ENCODE assay signal across 21 cellular contexts in the genomic region with DNA sequence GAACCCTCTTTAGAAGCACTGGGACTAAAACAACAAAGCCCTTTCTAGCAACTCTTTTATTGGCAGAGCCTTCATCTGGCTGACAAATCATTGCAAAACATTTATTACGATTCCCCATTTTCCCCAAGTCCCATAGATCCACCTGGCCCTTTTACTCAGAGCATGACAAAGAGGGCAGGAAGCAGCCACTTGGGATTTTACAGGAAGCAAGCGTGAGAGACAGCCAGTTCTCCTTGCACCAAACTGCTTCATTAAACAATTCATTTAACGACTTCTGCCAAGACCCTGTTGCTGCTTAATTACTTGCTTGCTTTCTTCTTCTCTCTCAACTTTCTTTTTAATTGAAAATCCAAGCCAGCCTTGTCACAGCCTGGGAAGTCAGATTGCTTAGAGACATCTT.
A peak's percentile ranks its signal among the peaks of the same experiment; 100 is the strongest.
DNase-seq lines count a peak whose midpoint lies in the region; ATAC-seq and TF ChIP-seq lines count a peak whose summit lies in the region.
"Had no signal": no experiment of that assay in that cellular context is flagged by ENCODE, and none has a peak within 500 bp of the region (broad histone marks: within the 10 kb centered on the region; RNA-seq: fewer than 3 reads in every experiment).

No MANE protein-coding gene starts in this region.

- H3K79me2 ChIP-seq in PC-9 (ENCODE audit: low read depth), result no peaks in the 10 kb centered on the region
- H3K79me2 ChIP-seq: hepatocyte had no signal

- H3K27me3 ChIP-seq in PC-9 (ENCODE audit: insufficient read depth, low read depth), result no peaks in the 10 kb centered on the region
- H3K27me3 ChIP-seq: adrenal gland, hepatocyte, spleen, testis had no signal

- CTCF ChIA-PET in PC-9 (lab: Charles Lee), result no interaction called here

- POLR2A ChIA-PET in PC-9 (lab: Charles Lee; ENCODE audit: unreplicated experiment), result no interaction called here

- H3K27ac Mint-ChIP-seq in brain, result peak overlapping the region; percentile 60 to 86 (median 78)
- H3K27ac Mint-ChIP-seq: activated T-helper 2 cell treated with anti-CD3 and anti-CD28 coated beads, Interferon-gamma antibody, Interleukin-2, Interleukin-4, amounts not matched to agents 10 μg/mL and 5 μg/mL and 100 μg/mL, durations not matched to agents 14 hours and 24 hours and 36 hours; B cell; effector memory CD8-positive, alpha-beta T cell had no signal

- no peaks in the 10 kb centered on the region for H3K4me1 ChIP-seq in PC-9 (replicated peaks; ENCODE audit: insufficient read depth)
- H3K4me1 ChIP-seq: adrenal gland, spleen, testis had no signal

- peak overlapping the region in 4 of 5 experiments; percentile 19 to 72 (median 42) for H3K4me3 Mint-ChIP-seq in brain
- H3K4me3 Mint-ChIP-seq: B cell; central memory CD8-positive, alpha-beta T cell; effector memory CD8-positive, alpha-beta T cell had no signal

- H3K4me2 ChIP-seq in PC-9, result no peak overlapping the region
- H3K4me2 ChIP-seq: hepatocyte, KMS-11 had no signal

- no peak overlapping the region for H3K4me3 ChIP-seq in PC-9
- H3K4me3 ChIP-seq: adrenal gland, GM23248, hepatocyte, spleen, testis had no signal

- DNase-seq in DMS53 (lab: John Stamatoyannopoulos, UW), result peak; percentile 60
- DNase-seq in NCI-H2029 (lab: John Stamatoyannopoulos, UW), result peak; percentile 62
- peak; percentile 1 for DNase-seq in myocyte (ENCODE audit: low read depth)
- DNase-seq in activated CD4-positive, alpha-beta T cell treated with anti-CD3 and anti-CD28 coated beads for 4 hours, result no peak
- DNase-seq in PC-9, result no peak
- DNase-seq: activated CD4-positive, CD25-positive, alpha-beta regulatory T cell treated with anti-CD3 and anti-CD28 coated beads, Interleukin-2, amount 50 U/mL, for 72 hours; adrenal gland; effector memory CD8-positive, alpha-beta T cell; GM23248; NCI-H1048; spleen; T-helper 9 cell; testis had no signal

- no peaks in the 10 kb centered on the region for H3K36me3 ChIP-seq in PC-9 (ENCODE audit: low read depth)
- H3K36me3 ChIP-seq: adrenal gland, spleen had no signal

- no peak for ATAC-seq in GM18873 (IDR thresholded peaks at IDR 0.05; ENCODE audit: low FRiP score, unreplicated experiment)
- ATAC-seq: effector memory CD8-positive, alpha-beta T cell; left lobe of liver had no signal

- TF ChIP-seq CTCF in brain (conservative IDR thresholded peaks at IDR 0.05), result no peak
- TF ChIP-seq CTCF in PC-9 (conservative IDR thresholded peaks at IDR 0.05), result no peak

- BruUV-seq in PC-9 (replicated peaks; lab: Mats Ljungman, UMichigan), result no TSS peak

- no peaks in the 10 kb centered on the region for H4K20me1 ChIP-seq in PC-9 (ENCODE audit: insufficient read depth)

- H3K27ac ChIP-seq in PC-9, result no peak overlapping the region
- H3K27ac ChIP-seq: adrenal gland, GM23248, hepatocyte, KMS-11, testis had no signal

- peaks cover 36% of the 10 kb centered on the region for H3K4me1 Mint-ChIP-seq in brain
- H3K4me1 Mint-ChIP-seq: B cell; central memory CD8-positive, alpha-beta T cell had no signal

- no peaks in the 10 kb centered on the region for H3K9me3 ChIP-seq in PC-9 (ENCODE audit: insufficient read depth, low read depth)
- H3K9me3 ChIP-seq: adrenal gland, testis had no signal

- H2AFZ ChIP-seq in PC-9, result no peak overlapping the region
- H2AFZ ChIP-seq: GM23248, hepatocyte had no signal

- H3K27me3 Mint-ChIP-seq in brain, result peaks cover 4% of the 10 kb centered on the region
- H3K27me3 Mint-ChIP-seq: B cell; central memory CD8-positive, alpha-beta T cell; effector memory CD8-positive, alpha-beta T cell had no signal

- peaks cover 8 to 22% (median 11%) of the 10 kb centered on the region in 5 experiments for H3K9me3 Mint-ChIP-seq in brain

- intact Hi-C loops in PC-9 (cut with micrococcal nuclease; ENCODE audit: unreplicated experiment), result no loop called here

- H3K36me3 Mint-ChIP-seq in brain, result no peaks in the 10 kb centered on the region

- H3K9me2 ChIP-seq in PC-9 (ENCODE audit: insufficient read depth), result no peaks in the 10 kb centered on the region

- no peaks in the 10 kb centered on the region for H3F3A ChIP-seq in PC-9 (ENCODE audit: insufficient read depth, low read depth)

Comparison
In these comparisons a context has a peak if more than half of its experiments do, and no peak if none do; other contexts are left out.
1. DNase-seq: peak in DMS53 (single experiment), NCI-H2029 (single experiment) and myocyte (single experiment); none in activated CD4-positive, alpha-beta T cell treated with anti-CD3 and anti-CD28 coated beads for 4 hours (0 of 2) and PC-9 (0 of 2).